Comparison of ENCODE assay signal across 14 cellular contexts in genomic region chr17:56897646-56898424, GRCh38. TPM values are rescaled to one million over a fixed set of nuclear protein-coding genes. Genes with fewer than 3 reads are reported as not detected.
DNase-seq lines count a peak whose midpoint lies in the region; ATAC-seq, FAIRE-seq and TF ChIP-seq lines count a peak whose summit lies in the region.
"Had no signal": no experiment of that assay in that cellular context is flagged by ENCODE, and none has a peak within 500 bp of the region (broad histone marks: within the 10 kb centered on the region; RNA-seq: fewer than 3 reads in every experiment).

No MANE protein-coding gene starts in this region.

- H3K27me3 Mint-ChIP-seq in activated T-helper 2 cell treated with anti-CD3 and anti-CD28 coated beads, Interferon-gamma antibody, Interleukin-2, Interleukin-4, amounts not matched to agents 10 μg/mL and 5 μg/mL and 100 μg/mL, durations not matched to agents 14 hours and 24 hours and 36 hours (ENCODE audit: low read depth) = no peaks in the 10 kb centered on the region

- H3K9me3 ChIP-seq in HepG2 (ENCODE audit: low read length) (no peaks in the 10 kb centered on the region), right lobe of liver (no peaks in the 10 kb centered on the region), stomach (no peaks in the 10 kb centered on the region)
- H3K9me3 ChIP-seq: upper lobe of left lung had no signal

- no peak for FAIRE-seq in HepG2 (lab: Jason Lieb, UNC)
- FAIRE-seq: endothelial cell of umbilical vein had no signal

- BruUV-seq in HepG2 (replicated peaks; lab: Mats Ljungman, UMichigan) = no TSS peak

- H3K4me1 ChIP-seq in HepG2 (ENCODE audit: insufficient read depth, low read length) = peaks cover 13% of the 10 kb centered on the region
- peaks cover 0 to 3% (median 0%) of the 10 kb centered on the region in 4 donors for H3K4me1 ChIP-seq in right lobe of liver
- H3K4me1 ChIP-seq in stomach = peaks cover 0 to 42% (median 10%) of the 10 kb centered on the region in 4 donors

- no peak for TF ChIP-seq CTCF in HepG2 (CRISPR knock-in tag; IDR thresholded peaks at IDR 0.05)
- no peak for TF ChIP-seq CTCF in right lobe of liver (IDR thresholded peaks at IDR 0.05)
- no peak for TF ChIP-seq CTCF in stomach (IDR thresholded peaks at IDR 0.05)

- H4K20me1 ChIP-seq in HepG2 (ENCODE audit: insufficient read depth, low read length) = peaks cover 6% of the 10 kb centered on the region; the same call in 1 of the 2 replicates

- POLR2A ChIA-PET in HepG2 (lab: Yijun Ruan, JAX) = interaction anchor here (1.0 kb wide), 1 partner anchor 16 kb away, joined by 5 read pairs; the partner anchor contains the start of gene TRIM25

- H3K4me2 ChIP-seq in HepG2 (ENCODE audit: low read depth, low read length) = no peak overlapping the region
- H3K4me2 ChIP-seq: hepatocyte had no signal

- ATAC-seq in HepG2 (no peak), right lobe of liver (no peak), HG02678 (IDR thresholded peaks at IDR 0.05; ENCODE audit: unreplicated experiment) (peak; percentile 50)
- ATAC-seq: PC-3 had no signal

- H3K27me3 ChIP-seq in HepG2 (ENCODE audit: control insufficient read depth in 1 of 2, insufficient read depth in 2 of 2, low read length in 2 of 2) = no peaks in the 10 kb centered on the region
- no peaks in the 10 kb centered on the region for H3K27me3 ChIP-seq in right lobe of liver
- no peaks in the 10 kb centered on the region for H3K27me3 ChIP-seq in stomach
- H3K27me3 ChIP-seq: hepatocyte, upper lobe of left lung had no signal

- in situ Hi-C loops in HepG2 (cut with HindIII; ENCODE audit: extremely low pct_ligation_motif_present, low pct_unique_long_range_greater_than_20kb) = no loop called here

- no peaks in the 10 kb centered on the region for H3K79me2 ChIP-seq in HepG2 (ENCODE audit: insufficient read depth, low read length)
- H3K79me2 ChIP-seq: hepatocyte had no signal

- intact Hi-C loops in HepG2 (cut with micrococcal nuclease; ENCODE audit: unreplicated experiment) (loop anchor here (10.0 kb wide), 1 partner anchor 47 kb away; no protein-coding TSS in a partner anchor), right lobe of liver (cut with DNase I) (no loop called here), stomach (cut with DNase I; ENCODE audit: low total_unique reads) (no loop called here)
- intact Hi-C loops in activated T-helper 2 cell treated with anti-CD3 and anti-CD28 coated beads, Interferon-gamma antibody, Interleukin-2, Interleukin-4, amounts not matched to agents 10 μg/mL and 5 μg/mL and 100 μg/mL, durations not matched to agents 14 hours and 24 hours and 36 hours (cut with micrococcal nuclease) = no loop called here

- CTCF ChIA-PET in HepG2 (lab: Yijun Ruan, JAX; ENCODE audit: low intra/inter-chr PET ratio, low total read pairs) = no interaction called here

- H3K9me3 Mint-ChIP-seq in activated T-helper 2 cell treated with anti-CD3 and anti-CD28 coated beads, Interferon-gamma antibody, Interleukin-2, Interleukin-4, amounts not matched to agents 10 μg/mL and 5 μg/mL and 100 μg/mL, durations not matched to agents 14 hours and 24 hours and 36 hours = no peaks in the 10 kb centered on the region
- H3K9me3 Mint-ChIP-seq: mesothelial cell of epicardium had no signal

- H2AFZ ChIP-seq in HepG2 (ENCODE audit: low read length) = no peak overlapping the region
- H2AFZ ChIP-seq: hepatocyte had no signal

- no peak for TF ChIP-seq EP300 in HepG2 (IDR thresholded peaks at IDR 0.05; ENCODE audit: low read depth in 2 of 2, low read length in 2 of 2)
- TF ChIP-seq EP300 in HepG2 (CRISPR knock-in tag; IDR thresholded peaks at IDR 0.05; ENCODE audit: borderline replicate concordance) = no peak
- TF ChIP-seq EP300 in stomach (IDR thresholded peaks at IDR 0.05) = no peak

- H3K9ac ChIP-seq in HepG2 (ENCODE audit: insufficient read depth, low read depth, low read length) = no peak overlapping the region

- H3K36me3 Mint-ChIP-seq in activated T-helper 2 cell treated with anti-CD3 and anti-CD28 coated beads, Interferon-gamma antibody, Interleukin-2, Interleukin-4, amounts not matched to agents 10 μg/mL and 5 μg/mL and 100 μg/mL, durations not matched to agents 14 hours and 24 hours and 36 hours (ENCODE audit: low read depth) = peaks cover 81% of the 10 kb centered on the region

- TF ChIP-seq RAD21 in HepG2 (CRISPR knock-in tag; IDR thresholded peaks at IDR 0.05) = no peak

- H3K4me1 Mint-ChIP-seq in activated T-helper 2 cell treated with anti-CD3 and anti-CD28 coated beads, Interferon-gamma antibody, Interleukin-2, Interleukin-4, amounts not matched to agents 10 μg/mL and 5 μg/mL and 100 μg/mL, durations not matched to agents 14 hours and 24 hours and 36 hours (ENCODE audit: low read depth) = peaks cover 1% of the 10 kb centered on the region

- H3K4me3 ChIP-seq in HepG2 (replicated peaks in 1 of 3; ENCODE audit: insufficient read depth in 1 of 3, low read depth in 2 of 3, low read length in 3 of 3) = no peak overlapping the region
- no peak overlapping the region for H3K4me3 ChIP-seq in right lobe of liver
- no peak overlapping the region for H3K4me3 ChIP-seq in stomach
- H3K4me3 ChIP-seq: hepatocyte, upper lobe of left lung had no signal

- H3K27ac ChIP-seq in HepG2 (ENCODE audit: extremely low read length, insufficient read depth, low read length) (no peak overlapping the region), right lobe of liver (no peak overlapping the region), stomach (peak overlapping the region in 4 of 5 donors; percentile 1 to 68 (median 49))
- H3K27ac ChIP-seq: hepatocyte had no signal

- TF ChIP-seq POLR2A in HepG2 (IDR thresholded peaks at IDR 0.05; ENCODE audit: insufficient read depth in 1 of 2, low read depth in 2 of 2, low read length in 2 of 2) = no peak
- TF ChIP-seq POLR2A in right lobe of liver (IDR thresholded peaks at IDR 0.05) = no peak
- TF ChIP-seq POLR2A in stomach (IDR thresholded peaks at IDR 0.05) = no peak

- H3K4me3 Mint-ChIP-seq in activated T-helper 2 cell treated with anti-CD3 and anti-CD28 coated beads, Interferon-gamma antibody, Interleukin-2, Interleukin-4, amounts not matched to agents 10 μg/mL and 5 μg/mL and 100 μg/mL, durations not matched to agents 14 hours and 24 hours and 36 hours (ENCODE audit: low read depth) = no peak overlapping the region
- H3K4me3 Mint-ChIP-seq: mesothelial cell of epicardium had no signal

- H3K27ac Mint-ChIP-seq in activated T-helper 2 cell treated with anti-CD3 and anti-CD28 coated beads, Interferon-gamma antibody, Interleukin-2, Interleukin-4, amounts not matched to agents 10 μg/mL and 5 μg/mL and 100 μg/mL, durations not matched to agents 14 hours and 24 hours and 36 hours = peak overlapping the region; percentile 25
- H3K27ac Mint-ChIP-seq: mesothelial cell of epicardium had no signal

- H3K36me3 ChIP-seq in HepG2 (replicated peaks in 1 of 2; ENCODE audit: control insufficient read depth in 1 of 2, insufficient read depth in 2 of 2, low read length in 2 of 2) = peaks cover 55 to 94% of the 10 kb centered on the region in 2 experiments
- peaks cover 5 to 100% (median 58%) of the 10 kb centered on the region in 4 donors for H3K36me3 ChIP-seq in right lobe of liver
- H3K36me3 ChIP-seq in stomach = peaks cover 83 to 100% (median 100%) of the 10 kb centered on the region in 4 donors

- DNase-seq in HepG2 (ENCODE audit: low spot score) (no peak), right lobe of liver (no peak), stomach (no peak), cerebellar nuclear complex (lab: John Stamatoyannopoulos, UW) (no peak), GM03348 (ENCODE audit: low spot score) (no peak), kidney glomerular epithelial cell (lab: John Stamatoyannopoulos, UW) (no peak)
- no peak for DNase-seq in activated T-helper 2 cell treated with anti-CD3 and anti-CD28 coated beads, Interferon-gamma antibody, Interleukin-2, Interleukin-4, amounts not matched to agents 10 μg/mL and 5 μg/mL and 100 μg/mL, durations not matched to agents 14 hours and 24 hours and 36 hours (ENCODE audit: low spot score)
- DNase-seq: NCI-H187 treated with DMSO at 0.1 percent for 48 hours had no signal

- 98% methylated on average over 14 of the region's 14 CpGs for WGBS in HepG2 (ENCODE audit: low lambda C conversion rate)
- 95% methylated on average over 14 of the region's 14 CpGs for WGBS in right lobe of liver (ENCODE audit: insufficient coverage, low coverage, low lambda C conversion rate, missing lambda C conversion rate)
- 82 to 85% (median 84%) methylated on average over 14 of the region's 14 CpGs for WGBS in stomach, 5 donors

TF ChIP-seq in HepG2, 621 proteins besides CTCF, POLR2A, EP300 and RAD21 (continues in another document):
- TF ChIP-seq MAFK (conservative IDR thresholded peaks at IDR 0.05 in 1 of 2, IDR thresholded peaks at IDR 0.05 in 1 of 2; ENCODE audit: low read length in 2 of 2) = peak; percentile 76 to 91

RNA-seq across cellular contexts. Expression of gene TRIM25, which starts 16.0 kb away (rescaled TPM):
- 38.3 and 42.2 TPM in 2 replicates for total RNA-seq in HepG2 (2016; rRNA removed; fragmentation: Illumina TruSeq; extraction: Trizol)
- total RNA-seq in HepG2 (2016; cell fraction: cytosol; rRNA removed; fragmentation: Illumina TruSeq; extraction: Trizol; ENCODE audit: low read depth) = 11.5 and 12.7 TPM in 2 replicates
- 30.2 and 40.2 TPM in 2 replicates for total RNA-seq in HepG2 (2016; cell fraction: insoluble cytoplasmic fraction; rRNA removed; fragmentation: Illumina TruSeq; extraction: Trizol)
- 13.6 and 14.8 TPM in 2 replicates for total RNA-seq in HepG2 (2016; cell fraction: membrane; rRNA removed; fragmentation: Illumina TruSeq; extraction: Trizol)
- 60.9 and 76.8 TPM in 2 replicates for total RNA-seq in HepG2 (2016; cell fraction: nucleus; rRNA removed; fragmentation: Illumina TruSeq; extraction: Trizol)
- 30.8 and 37.6 TPM in 2 replicates for polyA plus RNA-seq in HepG2 (2011; rRNA removed)
- 17.8 and 19.0 TPM in 2 replicates for polyA plus RNA-seq in HepG2 (2011; cell fraction: cytosol; rRNA removed)
- polyA plus RNA-seq in HepG2 (2011; cell fraction: nucleus; rRNA removed) = 100 and 122 TPM in 2 replicates
- 34.2 and 35.8 TPM in 2 replicates for polyA plus RNA-seq in HepG2 (2012)
- polyA plus RNA-seq in HepG2 (2016; cell fraction: cytosol; fragmentation: Illumina TruSeq; extraction: Trizol; ENCODE audit: low read depth) = 1.8 and 2.0 TPM in 2 replicates
- 32.0 and 43.7 TPM in 2 replicates for polyA plus RNA-seq in HepG2 (2016; cell fraction: insoluble cytoplasmic fraction; fragmentation: Illumina TruSeq; extraction: Trizol; ENCODE audit: low read depth)
- polyA plus RNA-seq in HepG2 (2016; cell fraction: membrane; fragmentation: Illumina TruSeq; extraction: Trizol; ENCODE audit: low read depth) = 5.0 and 6.2 TPM in 2 replicates
- polyA plus RNA-seq in HepG2 (2016; cell fraction: nucleus; fragmentation: Illumina TruSeq; extraction: Trizol; ENCODE audit: insufficient read depth, low read depth) = 104 and 121 TPM in 2 replicates
- polyA minus RNA-seq in HepG2 (2011; rRNA and poly(A)+ RNA removed; ENCODE audit: low replicate concordance) = 51.6 and 77.7 TPM in 2 replicates
- 27.8 and 28.2 TPM in 2 replicates for polyA minus RNA-seq in HepG2 (2011; cell fraction: cytosol; rRNA and poly(A)+ RNA removed)
- 64.4 and 71.0 TPM in 2 replicates for polyA minus RNA-seq in HepG2 (2011; cell fraction: nucleus; rRNA and poly(A)+ RNA removed)
- total RNA-seq in right lobe of liver = 10 to 100 TPM; 35.6 to 60.8 (median 49.8) TPM
- 76.5 and 85.9 TPM in 2 replicates for total RNA-seq in activated T-helper 2 cell treated with anti-CD3 and anti-CD28 coated beads, Interferon-gamma antibody, Interleukin-2, Interleukin-4, amounts not matched to agents 10 μg/mL and 5 μg/mL and 100 μg/mL, durations not matched to agents 14 hours and 24 hours and 36 hours
- 100 to 1,000 TPM in 1 of 5 donors, 10 to 100 TPM in 4; 18.0 to 657 (median 76.7) TPM for total RNA-seq in stomach
- polyA plus RNA-seq in stomach = 10 to 100 TPM in 2 of 3 donors, 1 to 10 TPM in 1; 7.2 to 11.7 (median 10.0) TPM

Comparison
In these comparisons a context has a peak if more than half of its experiments do, and no peak if none do; other contexts are left out.
1. H3K27ac ChIP-seq: peak in stomach (4 of 5); none in HepG2 (single experiment) and right lobe of liver (0 of 3).